ENCODE assay signal across 1 cellular context in the genomic region with DNA sequence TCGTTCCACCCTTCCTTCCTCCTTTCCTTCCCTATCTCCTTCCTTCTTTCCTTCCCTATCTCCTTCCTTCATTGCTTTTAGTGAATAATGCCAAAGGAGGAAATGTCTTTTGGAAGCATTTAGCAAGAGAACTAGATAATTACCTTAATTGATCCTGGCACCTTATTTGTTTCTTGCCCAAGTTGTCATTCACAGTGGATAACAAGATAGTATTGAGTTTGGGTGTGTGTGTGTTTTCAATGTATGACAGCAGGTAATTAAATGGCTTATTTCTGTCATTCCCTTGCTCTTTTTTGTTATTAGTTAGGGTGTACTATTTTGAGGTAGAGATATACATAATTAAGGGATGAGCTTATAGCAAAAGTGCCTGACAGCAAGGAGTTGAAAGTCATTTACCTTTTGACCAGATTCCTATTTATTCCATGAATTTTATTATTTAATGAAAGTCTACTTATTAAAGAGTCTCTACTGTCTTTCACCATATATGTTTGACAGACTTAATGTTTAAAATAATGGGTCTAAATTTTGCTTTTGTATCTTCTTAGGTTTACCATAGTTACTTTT.
TF ChIP-seq lines count a peak whose summit lies in the region.

No MANE protein-coding gene starts in this region.

TF ChIP-seq in HepG2, 621 proteins besides CTCF, POLR2A, EP300 and RAD21:
- no peak for TF ChIP-seq RARA (CRISPR knock-in tag; IDR thresholded peaks at IDR 0.05)
- TF ChIP-seq RBM22 (optimal IDR thresholded peaks at IDR 0.05; ENCODE audit: low read length): peak; percentile 33
- TF ChIP-seq POLR2AphosphoS2 (IDR thresholded peaks at IDR 0.05; ENCODE audit: low read depth, low read length): peak; percentile 47; the same call in 1 of the 2 replicates
- TF ChIP-seq KMT2B (CRISPR knock-in tag; IDR thresholded peaks at IDR 0.05): no peak
TF ChIP-seq in HepG2: peak in this region for 2.
